ENCODE assay signal across 15 cellular contexts in the genomic region with DNA sequence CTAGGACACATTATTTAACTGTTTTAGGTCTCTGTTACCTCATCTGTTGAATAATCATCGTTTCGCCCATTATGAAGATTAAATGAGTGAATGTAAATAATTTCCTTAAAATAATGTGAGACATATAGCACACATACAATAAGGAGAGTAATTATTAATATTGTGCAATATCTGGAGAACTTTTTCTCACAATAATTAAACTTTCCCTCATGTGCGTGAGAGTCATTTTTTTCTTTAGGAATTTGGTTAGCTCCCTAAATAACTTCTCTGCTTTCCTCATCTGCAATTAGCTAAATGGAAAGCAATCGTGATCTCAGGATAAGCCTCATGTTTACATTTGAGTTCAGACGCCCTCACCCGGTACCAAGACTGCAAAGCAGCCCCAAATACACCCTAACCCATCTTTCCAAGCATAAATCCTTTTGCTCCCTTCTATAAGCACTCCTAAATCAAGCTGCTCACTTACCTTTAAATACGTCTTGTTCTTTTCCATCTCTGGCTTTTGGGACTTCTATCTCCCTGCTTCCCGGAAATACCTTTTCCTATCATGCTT.
DNase-seq lines count a peak whose midpoint lies in the region; ATAC-seq, FAIRE-seq and TF ChIP-seq lines count a peak whose summit lies in the region.
"Had no signal": no experiment of that assay in that cellular context is flagged by ENCODE, and none has a peak within 500 bp of the region (broad histone marks: within the 10 kb centered on the region; RNA-seq: fewer than 3 reads in every experiment).

No MANE protein-coding gene starts in this region.

- CTCF ChIA-PET in K562 (lab: Yijun Ruan, JAX; ENCODE audit: low intra/inter-chr PET ratio): no interaction called here

- no peak for TF ChIP-seq POLR2A in K562 (conservative IDR thresholded peaks at IDR 0.05)

- no peaks in the 10 kb centered on the region for H3K9me3 ChIP-seq in K562 (replicated peaks; ENCODE audit: control insufficient read depth, insufficient read depth, low read depth, low read length)
- H3K9me3 ChIP-seq in neural cell (ENCODE audit: low read length): no peaks in the 10 kb centered on the region
- H3K9me3 ChIP-seq in right cardiac atrium (ENCODE audit: control insufficient read depth, low read length): no peaks in the 10 kb centered on the region

- H3K4me1 ChIP-seq in K562 (replicated peaks in 1 of 2; ENCODE audit: control insufficient read depth in 2 of 2, insufficient read depth in 2 of 2, low read length in 2 of 2) (no peaks in the 10 kb centered on the region), right cardiac atrium (ENCODE audit: control insufficient read depth, insufficient read depth, low read length) (no peaks in the 10 kb centered on the region)

- intact Hi-C loops in K562 (cut with micrococcal nuclease): no loop called here
- intact Hi-C loops in right cardiac atrium (cut with DNase I): no loop called here

- H3K4me2 ChIP-seq in K562 (ENCODE audit: insufficient read depth, low read length) (no peak overlapping the region), neural cell (ENCODE audit: low read length) (no peak overlapping the region)

- no peak for ATAC-seq in K562
- no peak for ATAC-seq in GM21576 (IDR thresholded peaks at IDR 0.05; ENCODE audit: unreplicated experiment)
- no peak for ATAC-seq in right cardiac atrium

- DNase-seq in H7 (peak; percentile 36), NCI-H69 (lab: John Stamatoyannopoulos, UW) (peak; percentile 9), K562 (ENCODE audit: extremely low read depth in 1 of 4, low spot score in 3 of 4) (peak in 1 of 4 experiments; percentile 3), DMS79 treated with DMSO at 0.1 percent for 48 hours (lab: John Stamatoyannopoulos, UW) (no peak), AG20443 (ENCODE audit: low spot score) (no peak), right cardiac atrium (no peak)
- DNase-seq: activated CD4-positive, alpha-beta memory T cell treated with anti-CD3 and anti-CD28 coated beads, Interleukin-2, amount 10 ng/mL, durations not matched to agents 7 days and 5 days; activated gamma-delta T cell; cerebellar nuclear complex; NCI-H1436; T-helper 2 cell had no signal

- WGBS in K562 (ENCODE audit: insufficient coverage, low coverage, missing lambda C conversion rate): 3% methylated on average over 8 of the region's 8 CpGs
- 59% methylated on average over 8 of the region's 8 CpGs for WGBS in right cardiac atrium

- H3K9me2 ChIP-seq in neural cell (ENCODE audit: insufficient read depth, low read length): no peaks in the 10 kb centered on the region

- no peak for FAIRE-seq in K562 (lab: Jason Lieb, UNC)
- FAIRE-seq: HTR-8/SVneo, islet of Langerhans had no signal

- H3K4me3 ChIP-seq in H7 (ENCODE audit: insufficient read depth, low read depth, low read length) (no peak overlapping the region), K562 (no peak overlapping the region), neural cell (ENCODE audit: low read length) (no peak overlapping the region), right cardiac atrium (ENCODE audit: low read length) (no peak overlapping the region)

- H4K20me1 ChIP-seq in K562 (replicated peaks; ENCODE audit: control insufficient read depth, insufficient read depth, low read length) (no peaks in the 10 kb centered on the region), neural cell (ENCODE audit: insufficient read depth) (no peaks in the 10 kb centered on the region)

- H3K79me2 ChIP-seq in K562 (ENCODE audit: control insufficient read depth, insufficient read depth, low read length) (no peaks in the 10 kb centered on the region), neural cell (replicated peaks; ENCODE audit: insufficient read depth, low read length) (no peaks in the 10 kb centered on the region)

- H2AFZ ChIP-seq in K562 (ENCODE audit: low read depth, low read length) (no peak overlapping the region), neural cell (ENCODE audit: low read depth, low read length) (no peak overlapping the region)

- POLR2A ChIA-PET in K562 (lab: Yijun Ruan, JAX): no interaction called here

- no peaks in the 10 kb centered on the region for H3F3A ChIP-seq in neural cell (ENCODE audit: insufficient read depth, low read length, poor library complexity, severe bottlenecking)

- no peak for TF ChIP-seq RAD21 in K562 (CRISPR knock-in tag; conservative IDR thresholded peaks at IDR 0.05 in 1 of 2, IDR thresholded peaks at IDR 0.05 in 1 of 2)
- no peak for TF ChIP-seq RAD21 in neural cell (conservative IDR thresholded peaks at IDR 0.05)

- no peaks in the 10 kb centered on the region for H3K9me1 ChIP-seq in K562 (ENCODE audit: control insufficient read depth, insufficient read depth, low read length)

- H3K27me3 ChIP-seq in H7 (ENCODE audit: control insufficient read depth, insufficient read depth, low read length) (no peaks in the 10 kb centered on the region), K562 (ENCODE audit: control insufficient read depth in 2 of 2, insufficient read depth in 2 of 2, low read length in 2 of 2) (no peaks in the 10 kb centered on the region), neural cell (ENCODE audit: insufficient read depth, low read depth, low read length) (no peaks in the 10 kb centered on the region), right cardiac atrium (ENCODE audit: control insufficient read depth, insufficient read depth) (no peaks in the 10 kb centered on the region)

- BruUV-seq in K562 (replicated peaks; lab: Mats Ljungman, UMichigan): no TSS peak

- no peak overlapping the region for H3K9ac ChIP-seq in K562 (ENCODE audit: insufficient read depth in 1 of 2, low read depth in 2 of 2, low read length in 2 of 2)
- H3K9ac ChIP-seq in neural cell (ENCODE audit: low read length): no peak overlapping the region

- H3K27ac ChIP-seq in K562 (ENCODE audit: extremely low read depth, low read depth, low read length): no peak overlapping the region
- H3K27ac ChIP-seq in neural cell (ENCODE audit: low read length): no peak overlapping the region
- H3K27ac ChIP-seq in right cardiac atrium (ENCODE audit: low read length): no peak overlapping the region

- 0 out of 6 replicates have a peak, but pooled peaks of 1 of the 3 experiments have one; percentile 1 for TF ChIP-seq CTCF in K562 (IDR thresholded peaks at IDR 0.05 in 2 of 3, conservative IDR thresholded peaks at IDR 0.05 in 1 of 3; ENCODE audit: insufficient read depth in 2 of 3, low read depth in 1 of 3, low read length in 3 of 3)
- peak; percentile 15 for TF ChIP-seq CTCF in neural cell (IDR thresholded peaks at IDR 0.05; ENCODE audit: poor library complexity, severe bottlenecking)

- H3K36me3 ChIP-seq in H7 (replicated peaks; ENCODE audit: control insufficient read depth, insufficient read depth, low read length): no peaks in the 10 kb centered on the region
- no peaks in the 10 kb centered on the region for H3K36me3 ChIP-seq in K562 (ENCODE audit: control insufficient read depth, insufficient read depth, low read length)
- H3K36me3 ChIP-seq in neural cell (ENCODE audit: insufficient read depth, low read length): no peaks in the 10 kb centered on the region

- in situ Hi-C loops in K562 (cut with MboI): no loop called here

- no peak for TF ChIP-seq EP300 in K562 (IDR thresholded peaks at IDR 0.05; ENCODE audit: low read length)
- no peak for TF ChIP-seq EP300 in neural cell (conservative IDR thresholded peaks at IDR 0.05; ENCODE audit: poor library complexity, severe bottlenecking)

TF ChIP-seq in K562, 482 proteins besides CTCF, POLR2A, EP300 and RAD21:
- peak; percentile 72 for TF ChIP-seq CEBPB (tag; IDR thresholded peaks at IDR 0.05)
- peak; percentile 24 to 50; a peak in 1 of 4 replicates for TF ChIP-seq FOXK2 (conservative IDR thresholded peaks at IDR 0.05 in 1 of 2, IDR thresholded peaks at IDR 0.05 in 1 of 2; ENCODE audit: low read depth in 2 of 2)
- TF ChIP-seq ERF (CRISPR knock-in tag; IDR thresholded peaks at IDR 0.05): no peak
- no peak for TF ChIP-seq JUN (IDR thresholded peaks at IDR 0.05; ENCODE audit: borderline replicate concordance, low read depth, low read length)
- no peak for TF ChIP-seq JUN (CRISPR knock-in tag; IDR thresholded peaks at IDR 0.05; ENCODE audit: borderline replicate concordance)
- no peak for TF ChIP-seq CEBPG (CRISPR knock-in tag; IDR thresholded peaks at IDR 0.05)
- TF ChIP-seq CEBPG (tag; conservative IDR thresholded peaks at IDR 0.05 in 1 of 2, IDR thresholded peaks at IDR 0.05 in 1 of 2): peak in 1 of 2 experiments; percentile 79; a peak in 2 of 4 replicates
- no peak for TF ChIP-seq NFIX (CRISPR knock-in tag; IDR thresholded peaks at IDR 0.05; ENCODE audit: low read depth)

TF ChIP-seq in neural cell, 6 proteins besides CTCF, POLR2A, EP300 and RAD21:
- TF ChIP-seq POLR2AphosphoS5 (IDR thresholded peaks at IDR 0.05) (no peak), TAF1 (IDR thresholded peaks at IDR 0.05; ENCODE audit: low read depth) (no peak)

Comparison
In these comparisons a context has a peak if more than half of its experiments do, and no peak if none do; other contexts are left out.
1. DNase-seq: peak in H7 (single experiment) and NCI-H69 (single experiment); none in DMS79 treated with DMSO at 0.1 percent for 48 hours (single experiment), AG20443 (single experiment) and right cardiac atrium (0 of 3).